In genomic region chr20:63536241-63536977, GRCh38 we compare ENCODE assay signal across 9 cellular contexts. TPM values are rescaled to one million over a fixed set of nuclear protein-coding genes. Genes with fewer than 3 reads are reported as not detected.
DNase-seq lines count a peak whose midpoint lies in the region; ATAC-seq and TF ChIP-seq lines count a peak whose summit lies in the region.
"Had no signal": no experiment of that assay in that cellular context is flagged by ENCODE, and none has a peak within 500 bp of the region (broad histone marks: within the 10 kb centered on the region; RNA-seq: fewer than 3 reads in every experiment).

No MANE protein-coding gene starts in this region.

- no peaks in the 10 kb centered on the region for H3K36me3 Mint-ChIP-seq in natural killer cell treated with Interleukin-12 subunit alpha and Interleukin-12 subunit beta and Interleukin-15 and Interleukin-18, amount 100 ng/mL, for 72 hours
- no peaks in the 10 kb centered on the region for H3K36me3 Mint-ChIP-seq in natural killer cell
- H3K36me3 Mint-ChIP-seq: naive thymus-derived CD4-positive, alpha-beta T cell had no signal

- ATAC-seq in natural killer cell treated with Interleukin-12 subunit alpha and Interleukin-12 subunit beta and Interleukin-15 and Interleukin-18, amount 100 ng/mL, for 72 hours: no peak
- ATAC-seq in natural killer cell: no peak
- ATAC-seq in RWPE2 (ENCODE audit: low read depth): peak; percentile 2; the same call in 2 of the 3 replicates

- peaks cover 0 to 4% of the 10 kb centered on the region in 2 donors for H3K27me3 Mint-ChIP-seq in natural killer cell treated with Interleukin-12 subunit alpha and Interleukin-12 subunit beta and Interleukin-15 and Interleukin-18, amount 100 ng/mL, for 72 hours
- H3K27me3 Mint-ChIP-seq in natural killer cell (ENCODE audit: low read depth in 2 of 2): peaks cover 0 to 4% of the 10 kb centered on the region in 2 donors
- H3K27me3 Mint-ChIP-seq: naive thymus-derived CD4-positive, alpha-beta T cell had no signal

- H3K4me1 Mint-ChIP-seq in natural killer cell treated with Interleukin-12 subunit alpha and Interleukin-12 subunit beta and Interleukin-15 and Interleukin-18, amount 100 ng/mL, for 72 hours (ENCODE audit: low read depth in 2 of 2): peaks cover 0 to 16% of the 10 kb centered on the region in 2 donors
- peaks cover 0 to 20% of the 10 kb centered on the region in 2 donors for H3K4me1 Mint-ChIP-seq in natural killer cell

- H3K27me3 ChIP-seq in RWPE2 (ENCODE audit: insufficient read depth, poor library complexity, severe bottlenecking): no peaks in the 10 kb centered on the region

- H3K4me3 ChIP-seq in RWPE2 (ENCODE audit: severe bottlenecking): peak overlapping the region; percentile 37

- TF ChIP-seq CTCF in natural killer cell (IDR thresholded peaks at IDR 0.05) (no peak), RWPE2 (IDR thresholded peaks at IDR 0.05; ENCODE audit: poor library complexity, severe bottlenecking) (no peak)

- H3K36me3 ChIP-seq in RWPE2 (ENCODE audit: low read depth): peaks cover 5% of the 10 kb centered on the region; the same call in 1 of the 2 replicates

- intact Hi-C loops in natural killer cell (cut with micrococcal nuclease): loop anchor here (5.0 kb wide), 2 partner anchors 121 to 441 kb away; partner anchors contain the start of genes RTEL1 and SAMD10

- H3K9me3 ChIP-seq in RWPE2 (ENCODE audit: severe bottlenecking): no peaks in the 10 kb centered on the region

- no peaks in the 10 kb centered on the region for H3K9me3 Mint-ChIP-seq in natural killer cell treated with Interleukin-12 subunit alpha and Interleukin-12 subunit beta and Interleukin-15 and Interleukin-18, amount 100 ng/mL, for 72 hours
- no peaks in the 10 kb centered on the region for H3K9me3 Mint-ChIP-seq in natural killer cell

- H3K27ac ChIP-seq in RWPE2 (ENCODE audit: poor library complexity, severe bottlenecking): peak overlapping the region; percentile 81

- peak; percentile 54 for DNase-seq in natural killer cell treated with Interleukin-12 subunit alpha and Interleukin-12 subunit beta and Interleukin-15 and Interleukin-18, amount 100 ng/mL, for 72 hours (ENCODE audit: low spot score)
- no peak for DNase-seq in natural killer cell
- DNase-seq in RWPE2 (ENCODE audit: low spot score): peak; percentile 89
- peak; percentile 72 for DNase-seq in foreskin melanocyte
- no peak for DNase-seq in DMS114 treated with DMSO at 0.1 percent for 48 hours (lab: John Stamatoyannopoulos, UW; ENCODE audit: unreplicated experiment)
- no peak for DNase-seq in islet precursor cell
- no peak for DNase-seq in activated CD4-positive, CD25-positive, alpha-beta regulatory T cell (lab: John Stamatoyannopoulos, UW)
- DNase-seq in NCI-H2227 treated with DMSO at 0.1 percent for 48 hours (lab: John Stamatoyannopoulos, UW): no peak
- DNase-seq: naive thymus-derived CD4-positive, alpha-beta T cell had no signal

- peaks cover 30% of the 10 kb centered on the region for H3K4me1 ChIP-seq in RWPE2 (ENCODE audit: insufficient read depth, poor library complexity, severe bottlenecking)

- H3K4me3 Mint-ChIP-seq in natural killer cell treated with Interleukin-12 subunit alpha and Interleukin-12 subunit beta and Interleukin-15 and Interleukin-18, amount 100 ng/mL, for 72 hours: no peak overlapping the region
- no peak overlapping the region for H3K4me3 Mint-ChIP-seq in natural killer cell

- no peak overlapping the region for H3K27ac Mint-ChIP-seq in natural killer cell treated with Interleukin-12 subunit alpha and Interleukin-12 subunit beta and Interleukin-15 and Interleukin-18, amount 100 ng/mL, for 72 hours
- peak overlapping the region in 1 of 2 donors; percentile 91 for H3K27ac Mint-ChIP-seq in natural killer cell

RNA-seq across cellular contexts. Expression of gene PTK6, which starts 0.8 kb away (rescaled TPM):
- under 1 TPM in 1 of 2 donors, not detected in 1; 0.19 TPM for total RNA-seq in natural killer cell treated with Interleukin-12 subunit alpha and Interleukin-12 subunit beta and Interleukin-15 and Interleukin-18, amount 100 ng/mL, for 72 hours
- total RNA-seq in natural killer cell: under 1 TPM in 2 of 3 donors, not detected in 1; 0.16 to 0.48 TPM

RNA-seq across cellular contexts. Expression of gene SRMS, which starts 11.1 kb away (rescaled TPM):
- total RNA-seq in natural killer cell treated with Interleukin-12 subunit alpha and Interleukin-12 subunit beta and Interleukin-15 and Interleukin-18, amount 100 ng/mL, for 72 hours: not detected
- under 1 TPM in 2 of 3 donors, not detected in 1; 0.16 to 0.23 TPM for total RNA-seq in natural killer cell

RNA-seq across cellular contexts. Expression of gene PPDPF, which starts 15.8 kb away (rescaled TPM):
- total RNA-seq in natural killer cell treated with Interleukin-12 subunit alpha and Interleukin-12 subunit beta and Interleukin-15 and Interleukin-18, amount 100 ng/mL, for 72 hours: 10 to 100 TPM; 66.4 to 96.9 TPM
- total RNA-seq in natural killer cell: 100 to 1,000 TPM in 2 of 3 donors, 10 to 100 TPM in 1; 95.5 to 197 (median 159) TPM

RNA-seq across cellular contexts. Expression of gene FNDC11, which starts 17.6 kb away (rescaled TPM):
- under 1 TPM; 0.31 to 0.39 TPM for total RNA-seq in natural killer cell treated with Interleukin-12 subunit alpha and Interleukin-12 subunit beta and Interleukin-15 and Interleukin-18, amount 100 ng/mL, for 72 hours
- total RNA-seq in natural killer cell: under 1 TPM; 0.19 to 0.75 (median 0.25) TPM

RNA-seq across cellular contexts. Expression of gene EEF1A2, which starts 37.5 kb away (rescaled TPM):
- total RNA-seq in natural killer cell treated with Interleukin-12 subunit alpha and Interleukin-12 subunit beta and Interleukin-15 and Interleukin-18, amount 100 ng/mL, for 72 hours: 1 to 10 TPM; 3.1 to 6.1 TPM
- under 1 TPM; 0.14 to 0.86 (median 0.35) TPM for total RNA-seq in natural killer cell

Comparison
In these comparisons a context has a peak if more than half of its experiments do, and no peak if none do; other contexts are left out.
1. DNase-seq: peak in natural killer cell treated with Interleukin-12 subunit alpha and Interleukin-12 subunit beta and Interleukin-15 and Interleukin-18, amount 100 ng/mL, for 72 hours (single experiment), RWPE2 (single experiment) and foreskin melanocyte (single experiment); none in natural killer cell (single experiment), DMS114 treated with DMSO at 0.1 percent for 48 hours (single experiment), islet precursor cell (single experiment), activated CD4-positive, CD25-positive, alpha-beta regulatory T cell (0 of 4) and NCI-H2227 treated with DMSO at 0.1 percent for 48 hours (single experiment).